Comparison of ENCODE assay signal across 23 cellular contexts in the genomic region with DNA sequence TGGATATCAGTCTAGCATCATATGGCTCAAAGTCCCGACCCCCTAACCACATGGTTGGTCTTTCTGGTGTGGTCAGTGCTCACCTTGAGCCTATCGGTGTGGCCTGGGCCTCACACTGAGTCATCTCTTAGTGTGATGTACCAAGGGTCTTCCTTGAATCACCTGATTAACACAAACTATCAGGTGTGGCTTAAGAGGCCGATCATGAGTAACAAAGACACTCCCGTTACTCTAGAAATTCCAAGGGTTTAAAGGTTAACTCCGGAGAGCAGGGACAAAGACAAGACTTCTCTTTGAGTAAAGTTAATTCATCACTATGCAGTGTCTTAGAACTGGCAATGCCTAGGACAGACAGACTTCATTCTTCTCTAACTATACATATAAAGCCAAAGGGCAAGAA. TPM values are rescaled to one million over a fixed set of nuclear protein-coding genes. Genes with fewer than 3 reads are reported as not detected.
DNase-seq lines count a peak whose midpoint lies in the region; TF ChIP-seq lines count a peak whose summit lies in the region.
"Had no signal": no experiment of that assay in that cellular context is flagged by ENCODE, and none has a peak within 500 bp of the region (broad histone marks: within the 10 kb centered on the region; RNA-seq: fewer than 3 reads in every experiment).

No MANE protein-coding gene starts in this region.

- no peaks in the 10 kb centered on the region for H3K27me3 Mint-ChIP-seq in activated naive CD4-positive, alpha-beta T cell treated with anti-CD3 and anti-CD28 coated beads for 36 hours (ENCODE audit: low read depth)
- no peaks in the 10 kb centered on the region for H3K27me3 Mint-ChIP-seq in activated T-helper 1 cell treated with anti-CD3 and anti-CD28 coated beads, Interleukin-12 subunit alpha, Interleukin-12 subunit beta, Interleukin-2, Interleukin-4 antibody, amounts not matched to agents 30 ng/mL and 10 ng/mL and 1 ng/mL, durations not matched to agents 14 hours and 24 hours and 36 hours (ENCODE audit: insufficient read depth)

- BruUV-seq in mammary epithelial cell (replicated peaks; lab: Mats Ljungman, UMichigan), result no TSS peak

- H3K4me2 ChIP-seq in mammary epithelial cell (ENCODE audit: insufficient read depth, low read depth, low read length), result no peak overlapping the region
- H3K4me2 ChIP-seq: BLaER1 treated with 17β-estradiol and CSF1 and Interleukin-3, amounts not matched to agents 10 nM and 100 nM; PC-9 had no signal

- TF ChIP-seq CTCF in dorsolateral prefrontal cortex (IDR thresholded peaks at IDR 0.05 in 54 of 56, conservative IDR thresholded peaks at IDR 0.05 in 2 of 56; ENCODE audit: low read depth in 1 of 56, partially characterized antibody in 56 of 56) (no peak), kidney epithelial cell (IDR thresholded peaks at IDR 0.05; ENCODE audit: insufficient read depth, low read length, poor library complexity, severe bottlenecking) (no peak), mammary epithelial cell (conservative IDR thresholded peaks at IDR 0.05 in 1 of 2, IDR thresholded peaks at IDR 0.05 in 1 of 2; ENCODE audit: extremely low read depth in 1 of 2, insufficient read depth in 1 of 2, low read depth in 1 of 2, low read length in 2 of 2) (no peak), esophagus muscularis mucosa (IDR thresholded peaks at IDR 0.05) (no peak)

- no peak for TF ChIP-seq POLR2A in esophagus muscularis mucosa (IDR thresholded peaks at IDR 0.05; ENCODE audit: low read depth)

- H3K36me3 ChIP-seq in kidney epithelial cell (ENCODE audit: control insufficient read depth, insufficient read depth, low read length) (no peaks in the 10 kb centered on the region), mammary epithelial cell (ENCODE audit: insufficient read depth, low read length) (no peaks in the 10 kb centered on the region), esophagus muscularis mucosa (no peaks in the 10 kb centered on the region)
- H3K36me3 ChIP-seq: BLaER1 treated with 17β-estradiol and CSF1 and Interleukin-3, amounts not matched to agents 10 nM and 100 nM had no signal

- no peaks in the 10 kb centered on the region for H3K79me2 ChIP-seq in mammary epithelial cell (ENCODE audit: insufficient read depth, low read length)

- H3K9ac ChIP-seq in mammary epithelial cell (ENCODE audit: insufficient read depth, low read length), result no peak overlapping the region
- H3K9ac ChIP-seq: BLaER1 treated with 17β-estradiol and CSF1 and Interleukin-3, amounts not matched to agents 10 nM and 100 nM; GM23248 had no signal

- CTCF ChIA-PET in activated naive CD4-positive, alpha-beta T cell treated with anti-CD3 and anti-CD28 coated beads for 36 hours (lab: Charles Lee), result no interaction called here
- CTCF ChIA-PET in mammary epithelial cell (lab: Charles Lee; ENCODE audit: low non-redundant PET), result no interaction called here

- dilution Hi-C loops in mammary epithelial cell (cut with HindIII; ENCODE audit: low sequenced_read_pairs), result no loop called here

- no peak for TF ChIP-seq EP300 in esophagus muscularis mucosa (IDR thresholded peaks at IDR 0.05)

- peak; percentile 30 for DNase-seq in Caki2 (ENCODE audit: low read depth)
- DNase-seq in dorsolateral prefrontal cortex, result no peak
- DNase-seq in kidney epithelial cell (ENCODE audit: low read depth), result peak; percentile 10
- DNase-seq in renal cortical epithelial cell (ENCODE audit: low read depth), result peak; percentile 60
- DNase-seq in activated naive CD4-positive, alpha-beta T cell treated with anti-CD3 and anti-CD28 coated beads for 36 hours, result no peak
- DNase-seq in mammary epithelial cell, result no peak
- no peak for DNase-seq in activated T-helper 1 cell treated with anti-CD3 and anti-CD28 coated beads, Interleukin-12 subunit alpha, Interleukin-12 subunit beta, Interleukin-2, Interleukin-4 antibody, amounts not matched to agents 30 ng/mL and 10 ng/mL and 1 ng/mL, durations not matched to agents 14 hours and 24 hours and 36 hours (ENCODE audit: low spot score)
- no peak for DNase-seq in esophagus muscularis mucosa (ENCODE audit: extremely low spot score)
- DNase-seq: 8988T; CD8-positive, alpha-beta T cell; GM23248; Kasumi-1; NCI-H1048; NCI-H1417 treated with DMSO at 0.1 percent for 48 hours; NCI-H187; NCI-H2107; NCI-H748 treated with DMSO at 0.1 percent for 48 hours; PC-9; RPMI8226; SHP77 had no signal

- H3K4me1 Mint-ChIP-seq in activated naive CD4-positive, alpha-beta T cell treated with anti-CD3 and anti-CD28 coated beads for 36 hours (ENCODE audit: low read depth), result peaks cover 7% of the 10 kb centered on the region
- no peaks in the 10 kb centered on the region for H3K4me1 Mint-ChIP-seq in activated T-helper 1 cell treated with anti-CD3 and anti-CD28 coated beads, Interleukin-12 subunit alpha, Interleukin-12 subunit beta, Interleukin-2, Interleukin-4 antibody, amounts not matched to agents 30 ng/mL and 10 ng/mL and 1 ng/mL, durations not matched to agents 14 hours and 24 hours and 36 hours (ENCODE audit: low read depth)

- H3K36me3 Mint-ChIP-seq in activated naive CD4-positive, alpha-beta T cell treated with anti-CD3 and anti-CD28 coated beads for 36 hours (ENCODE audit: low read depth), result no peaks in the 10 kb centered on the region
- H3K36me3 Mint-ChIP-seq in activated T-helper 1 cell treated with anti-CD3 and anti-CD28 coated beads, Interleukin-12 subunit alpha, Interleukin-12 subunit beta, Interleukin-2, Interleukin-4 antibody, amounts not matched to agents 30 ng/mL and 10 ng/mL and 1 ng/mL, durations not matched to agents 14 hours and 24 hours and 36 hours (ENCODE audit: low read depth), result no peaks in the 10 kb centered on the region
- H3K36me3 Mint-ChIP-seq: CD8-positive, alpha-beta T cell had no signal

- no peaks in the 10 kb centered on the region for H3K27me3 ChIP-seq in dorsolateral prefrontal cortex
- H3K27me3 ChIP-seq in kidney epithelial cell (ENCODE audit: control insufficient read depth, insufficient read depth, low read length), result no peaks in the 10 kb centered on the region
- peaks cover 2% of the 10 kb centered on the region for H3K27me3 ChIP-seq in mammary epithelial cell (ENCODE audit: insufficient read depth, low read length)
- no peaks in the 10 kb centered on the region for H3K27me3 ChIP-seq in esophagus muscularis mucosa
- H3K27me3 ChIP-seq: BLaER1 treated with 17β-estradiol and CSF1 and Interleukin-3, amounts not matched to agents 10 nM and 100 nM had no signal

- H3K27ac Mint-ChIP-seq in activated naive CD4-positive, alpha-beta T cell treated with anti-CD3 and anti-CD28 coated beads for 36 hours, result no peak overlapping the region
- no peak overlapping the region for H3K27ac Mint-ChIP-seq in activated T-helper 1 cell treated with anti-CD3 and anti-CD28 coated beads, Interleukin-12 subunit alpha, Interleukin-12 subunit beta, Interleukin-2, Interleukin-4 antibody, amounts not matched to agents 30 ng/mL and 10 ng/mL and 1 ng/mL, durations not matched to agents 14 hours and 24 hours and 36 hours
- H3K27ac Mint-ChIP-seq: CD8-positive, alpha-beta T cell had no signal

- H3K27ac ChIP-seq in dorsolateral prefrontal cortex (peak overlapping the region in 45 of 59 donors; percentile 5 to 98 (median 90)), mammary epithelial cell (ENCODE audit: insufficient read depth, low read depth, low read length) (no peak overlapping the region), esophagus muscularis mucosa (replicated peaks in 1 of 4) (no peak overlapping the region)
- H3K27ac ChIP-seq: BLaER1 treated with 17β-estradiol and CSF1 and Interleukin-3, amounts not matched to agents 10 nM and 100 nM; GM23248; PC-9 had no signal

- no peak overlapping the region for H3K4me3 Mint-ChIP-seq in activated naive CD4-positive, alpha-beta T cell treated with anti-CD3 and anti-CD28 coated beads for 36 hours
- H3K4me3 Mint-ChIP-seq in activated T-helper 1 cell treated with anti-CD3 and anti-CD28 coated beads, Interleukin-12 subunit alpha, Interleukin-12 subunit beta, Interleukin-2, Interleukin-4 antibody, amounts not matched to agents 30 ng/mL and 10 ng/mL and 1 ng/mL, durations not matched to agents 14 hours and 24 hours and 36 hours, result no peak overlapping the region
- H3K4me3 Mint-ChIP-seq: CD8-positive, alpha-beta T cell had no signal

- in situ Hi-C loops in Caki2 (cut with HindIII; ENCODE audit: low pct_unique_long_range_greater_than_20kb, low sequenced_read_pairs), result no loop called here
- in situ Hi-C loops in mammary epithelial cell (cut with MboI; ENCODE audit: low sequenced_read_pairs in 2 of 2), result no loop called here

- no peaks in the 10 kb centered on the region for H4K20me1 ChIP-seq in mammary epithelial cell (ENCODE audit: insufficient read depth, low read length)
- H4K20me1 ChIP-seq: BLaER1 treated with 17β-estradiol and CSF1 and Interleukin-3, amounts not matched to agents 10 nM and 100 nM had no signal

- no peak overlapping the region for H2AFZ ChIP-seq in mammary epithelial cell (ENCODE audit: low read depth, low read length)
- H2AFZ ChIP-seq: GM23248, PC-9 had no signal

- 73% methylated on average over 5 of the region's 5 CpGs for WGBS in mammary epithelial cell (ENCODE audit: low coverage, missing lambda C conversion rate)
- WGBS in esophagus muscularis mucosa, result 94% methylated on average over 5 of the region's 5 CpGs

- no peaks in the 10 kb centered on the region for H3K9me3 ChIP-seq in mammary epithelial cell (replicated peaks; ENCODE audit: insufficient read depth, low read length)
- H3K9me3 ChIP-seq in esophagus muscularis mucosa, result no peaks in the 10 kb centered on the region

- intact Hi-C loops in dorsolateral prefrontal cortex (cut with DNase I), result loop anchor here (10.0 kb wide), 2 partner anchors 99 to 189 kb away; no protein-coding TSS in a partner anchor
- intact Hi-C loops in activated naive CD4-positive, alpha-beta T cell treated with anti-CD3 and anti-CD28 coated beads for 36 hours (cut with micrococcal nuclease), result no loop called here
- intact Hi-C loops in mammary epithelial cell (cut with micrococcal nuclease), result no loop called here
- intact Hi-C loops in activated T-helper 1 cell treated with anti-CD3 and anti-CD28 coated beads, Interleukin-12 subunit alpha, Interleukin-12 subunit beta, Interleukin-2, Interleukin-4 antibody, amounts not matched to agents 30 ng/mL and 10 ng/mL and 1 ng/mL, durations not matched to agents 14 hours and 24 hours and 36 hours (cut with micrococcal nuclease), result no loop called here
- intact Hi-C loops in esophagus muscularis mucosa (cut with DNase I), result no loop called here

- H3K4me3 ChIP-seq in dorsolateral prefrontal cortex (no peak overlapping the region), kidney epithelial cell (ENCODE audit: low read depth, low read length) (no peak overlapping the region), mammary epithelial cell (replicated peaks in 1 of 3; ENCODE audit: insufficient read depth in 1 of 3, low read depth in 2 of 3, low read length in 3 of 3) (no peak overlapping the region), esophagus muscularis mucosa (no peak overlapping the region)
- H3K4me3 ChIP-seq: BLaER1 treated with 17β-estradiol and CSF1 and Interleukin-3, amounts not matched to agents 10 nM and 100 nM; GM23248; PC-9 had no signal

- H3K4me1 ChIP-seq in mammary epithelial cell (ENCODE audit: insufficient read depth, low read length), result no peaks in the 10 kb centered on the region
- no peaks in the 10 kb centered on the region for H3K4me1 ChIP-seq in esophagus muscularis mucosa
- H3K4me1 ChIP-seq: BLaER1 treated with 17β-estradiol and CSF1 and Interleukin-3, amounts not matched to agents 10 nM and 100 nM had no signal

- no peaks in the 10 kb centered on the region for H3K9me3 Mint-ChIP-seq in activated naive CD4-positive, alpha-beta T cell treated with anti-CD3 and anti-CD28 coated beads for 36 hours
- H3K9me3 Mint-ChIP-seq in activated T-helper 1 cell treated with anti-CD3 and anti-CD28 coated beads, Interleukin-12 subunit alpha, Interleukin-12 subunit beta, Interleukin-2, Interleukin-4 antibody, amounts not matched to agents 30 ng/mL and 10 ng/mL and 1 ng/mL, durations not matched to agents 14 hours and 24 hours and 36 hours, result peaks cover 4% of the 10 kb centered on the region
- H3K9me3 Mint-ChIP-seq: CD8-positive, alpha-beta T cell had no signal

RNA-seq across cellular contexts. Expression of a gene that starts 52.3 kb away (rescaled TPM):
- 4.0 and 5.2 TPM in 2 replicates for total RNA-seq in Caki2 (2014; rRNA removed; shearing (Covaris generic); ENCODE audit: low replicate concordance)
- total RNA-seq in dorsolateral prefrontal cortex, result 10 to 100 TPM in 1 of 120 experiments, 1 to 10 TPM in 119; 1.0 to 11.9 (median 3.5) TPM
- total RNA-seq in kidney epithelial cell, result 0.34 and 1.6 TPM in 2 replicates
- 1.1 and 1.4 TPM in 2 replicates for total RNA-seq in renal cortical epithelial cell
- not detected for total RNA-seq in activated naive CD4-positive, alpha-beta T cell treated with anti-CD3 and anti-CD28 coated beads for 36 hours
- total RNA-seq in mammary epithelial cell, result not detected
- 0.06 TPM for polyA plus RNA-seq in mammary epithelial cell
- polyA minus RNA-seq in mammary epithelial cell, result not detected
- not detected in 2 replicates for total RNA-seq in activated T-helper 1 cell treated with anti-CD3 and anti-CD28 coated beads, Interleukin-12 subunit alpha, Interleukin-12 subunit beta, Interleukin-2, Interleukin-4 antibody, amounts not matched to agents 30 ng/mL and 10 ng/mL and 1 ng/mL, durations not matched to agents 14 hours and 24 hours and 36 hours
- total RNA-seq in esophagus muscularis mucosa, result under 1 TPM in 1 of 4 donors, not detected in 3; 0.42 TPM
- total RNA-seq: CD8-positive, alpha-beta T cell; Daoy; GM23248; MCF 10A had no signal
- polyA plus RNA-seq: GM23248 had no signal

Comparison
In these comparisons a context has a peak if more than half of its experiments do, and no peak if none do; other contexts are left out.
1. DNase-seq: peak in Caki2 (single experiment), kidney epithelial cell (single experiment) and renal cortical epithelial cell (single experiment); none in dorsolateral prefrontal cortex (0 of 10), activated naive CD4-positive, alpha-beta T cell treated with anti-CD3 and anti-CD28 coated beads for 36 hours (single experiment), mammary epithelial cell (single experiment), activated T-helper 1 cell treated with anti-CD3 and anti-CD28 coated beads, Interleukin-12 subunit alpha, Interleukin-12 subunit beta, Interleukin-2, Interleukin-4 antibody, amounts not matched to agents 30 ng/mL and 10 ng/mL and 1 ng/mL, durations not matched to agents 14 hours and 24 hours and 36 hours (single experiment) and esophagus muscularis mucosa (single experiment).
2. H3K27ac ChIP-seq: peak in dorsolateral prefrontal cortex (45 of 59); none in mammary epithelial cell (single experiment) and esophagus muscularis mucosa (0 of 4).
3. intact Hi-C loops: an anchor here in dorsolateral prefrontal cortex (10.0 kb wide); none called in activated naive CD4-positive, alpha-beta T cell treated with anti-CD3 and anti-CD28 coated beads for 36 hours, mammary epithelial cell, activated T-helper 1 cell treated with anti-CD3 and anti-CD28 coated beads, Interleukin-12 subunit alpha, Interleukin-12 subunit beta, Interleukin-2, Interleukin-4 antibody, amounts not matched to agents 30 ng/mL and 10 ng/mL and 1 ng/mL, durations not matched to agents 14 hours and 24 hours and 36 hours and esophagus muscularis mucosa.